ENCODE assay signal across 32 cellular contexts in genomic region chr1:17290553-17290952, GRCh38. TPM values are rescaled to one million over a fixed set of nuclear protein-coding genes. Genes with fewer than 3 reads are reported as not detected.
"Had no signal": no experiment of that assay in that cellular context is flagged by ENCODE, and none has a peak within 500 bp of the region (broad histone marks: within the 10 kb centered on the region; RNA-seq: fewer than 3 reads in every experiment).

No MANE protein-coding gene starts in this region.

- H3K27ac ChIP-seq: neural progenitor cell, ovary, parathyroid adenoma, psoas muscle, skin epidermis, spleen, suprapubic skin, testis, tibial artery, transverse colon, upper lobe of right lung, uterus had no signal

- H2AFZ ChIP-seq: neural progenitor cell, parathyroid adenoma had no signal

- H3K4me3 ChIP-seq: neural progenitor cell, ovary, psoas muscle, skin epidermis, smooth muscle cell, spleen, suprapubic skin, testis, tibial artery, transverse colon, upper lobe of right lung, uterus had no signal

- H3K9me3 ChIP-seq: ovary, psoas muscle, spleen, suprapubic skin, testis, tibial artery, transverse colon, upper lobe of right lung, uterus had no signal

- H3K27me3 ChIP-seq: neural progenitor cell, ovary, testis, uterus had no signal

- H3K4me1 ChIP-seq: neural progenitor cell, parathyroid adenoma, psoas muscle, testis, tibial artery, transverse colon, upper lobe of right lung, uterus had no signal

- H3K4me2 ChIP-seq: neural progenitor cell, smooth muscle cell had no signal

- H3K9ac ChIP-seq: neural progenitor cell, parathyroid adenoma had no signal

- H3K36me3 ChIP-seq: neural progenitor cell, ovary, spleen, suprapubic skin, tibial artery, transverse colon, upper lobe of right lung, uterus had no signal

- H3K79me2 ChIP-seq: parathyroid adenoma had no signal

- ATAC-seq: natural killer cell; psoas muscle; right cardiac atrium; sciatic nerve; stimulated activated memory B cell treated with anti-CD40 and anti-IgM and Interleukin-4, amounts not matched to agents 10 μg/mL and 1 μg/mL and 100 μg/mL, for 72 hours; stimulated activated naive CD8-positive, alpha-beta T cell treated with anti-CD3 and anti-CD28 coated beads, Interleukin-15, amount 100 ng/mL, for 72 hours; stimulated activated naive CD8-positive, alpha-beta T cell treated with anti-CD3 and anti-CD28 coated beads, Interleukin-15, Interleukin-2, amounts not matched to agents 100 U/mL and 50 U/mL, for 24 hours; upper lobe of right lung had no signal

- DNase-seq: natural killer cell; occipital lobe; ovary; psoas muscle; right cardiac atrium; spleen; stimulated activated CD4-positive, alpha-beta T cell treated with anti-CD3 and anti-CD28 coated beads, Interleukin-12 subunit alpha, Interleukin-12 subunit beta, amount 100 ng/mL, for 4 hours; stimulated activated CD4-positive, alpha-beta T cell treated with anti-CD3 and anti-CD28 coated beads, Interleukin-1b, Interleukin-23, amount 100 ng/mL, for 48 hours; stimulated activated CD4-positive, alpha-beta T cell treated with anti-CD3 and anti-CD28 coated beads, Interleukin-4, amount 100 ng/mL, for 1 hour; stimulated activated CD4-positive, alpha-beta T cell treated with anti-CD3 and anti-CD28 coated beads, Interleukin-4, amount 100 ng/mL, for 4 hours; stimulated activated CD8-positive, alpha-beta memory T cell treated with anti-CD3 and anti-CD28 coated beads, Interleukin-4, amount 100 ng/mL, for 48 hours; stimulated activated naive CD4-positive, alpha-beta T cell; stimulated activated naive CD8-positive, alpha-beta T cell treated with anti-CD3 and anti-CD28 coated beads, Interleukin-15, amount 100 ng/mL, for 72 hours; stimulated activated naive CD8-positive, alpha-beta T cell treated with anti-CD3 and anti-CD28 coated beads, Interleukin-15, Interleukin-2, amounts not matched to agents 100 U/mL and 50 U/mL, for 24 hours; substantia nigra; testis; tibial artery; transverse colon; upper lobe of right lung; uterus had no signal

RNA-seq across cellular contexts. Expression of gene PADI4, which starts 17.4 kb away (rescaled TPM):
- total RNA-seq: occipital lobe, osteoblast, progenitor cell of endocrine pancreas, renal cortical epithelial cell, smooth muscle cell, transverse colon, urinary bladder had no signal
- polyA plus RNA-seq: neural cell, smooth muscle cell had no signal

RNA-seq across cellular contexts. Expression of gene PADI3, which starts 41.7 kb away (rescaled TPM):
- total RNA-seq: natural killer cell, occipital lobe, osteoblast, ovary, progenitor cell of endocrine pancreas, right cardiac atrium, sciatic nerve, smooth muscle cell, spleen, transverse colon, upper lobe of right lung, uterus had no signal
- polyA plus RNA-seq: neural cell, ovary, right cardiac atrium, smooth muscle cell, spleen had no signal
